Comparison of ENCODE assay signal across 2 cellular contexts in genomic region chr7:122343986-122344620, GRCh38.
TF ChIP-seq lines count a peak whose summit lies in the region.

No MANE protein-coding gene starts in this region.

TF ChIP-seq in GM23338, 12 proteins besides CTCF, POLR2A, EP300 and RAD21:
- TF ChIP-seq STAT1 (IDR thresholded peaks at IDR 0.05; ENCODE audit: unreplicated experiment) (no peak), POLR2AphosphoS5 (IDR thresholded peaks at IDR 0.05; ENCODE audit: low read depth) (no peak), EZH2phosphoT487 (IDR thresholded peaks at IDR 0.05; ENCODE audit: unreplicated experiment) (no peak), EZH2 (IDR thresholded peaks at IDR 0.05; ENCODE audit: low read depth, unreplicated experiment) (no peak), ZNF114 (CRISPR knock-in tag; IDR thresholded peaks at IDR 0.05) (no peak), ZNF331 (CRISPR knock-in tag; IDR thresholded peaks at IDR 0.05; ENCODE audit: low read depth) (no peak), NANOG (IDR thresholded peaks at IDR 0.05; ENCODE audit: borderline replicate concordance) (no peak; the same call in 1 of the 2 replicates), JUNB (IDR thresholded peaks at IDR 0.05; ENCODE audit: unreplicated experiment) (no peak), CREB1 (CRISPR knock-in tag; IDR thresholded peaks at IDR 0.05; ENCODE audit: low read depth) (no peak)
- TF ChIP-seq, protein P1, sequence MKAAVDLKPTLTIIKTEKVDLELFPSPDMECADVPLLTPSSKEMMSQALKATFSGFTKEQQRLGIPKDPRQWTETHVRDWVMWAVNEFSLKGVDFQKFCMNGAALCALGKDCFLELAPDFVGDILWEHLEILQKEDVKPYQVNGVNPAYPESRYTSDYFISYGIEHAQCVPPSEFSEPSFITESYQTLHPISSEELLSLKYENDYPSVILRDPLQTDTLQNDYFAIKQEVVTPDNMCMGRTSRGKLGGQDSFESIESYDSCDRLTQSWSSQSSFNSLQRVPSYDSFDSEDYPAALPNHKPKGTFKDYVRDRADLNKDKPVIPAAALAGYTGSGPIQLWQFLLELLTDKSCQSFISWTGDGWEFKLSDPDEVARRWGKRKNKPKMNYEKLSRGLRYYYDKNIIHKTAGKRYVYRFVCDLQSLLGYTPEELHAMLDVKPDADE (IDR thresholded peaks at IDR 0.05): no peak
- TF ChIP-seq, protein P2, sequence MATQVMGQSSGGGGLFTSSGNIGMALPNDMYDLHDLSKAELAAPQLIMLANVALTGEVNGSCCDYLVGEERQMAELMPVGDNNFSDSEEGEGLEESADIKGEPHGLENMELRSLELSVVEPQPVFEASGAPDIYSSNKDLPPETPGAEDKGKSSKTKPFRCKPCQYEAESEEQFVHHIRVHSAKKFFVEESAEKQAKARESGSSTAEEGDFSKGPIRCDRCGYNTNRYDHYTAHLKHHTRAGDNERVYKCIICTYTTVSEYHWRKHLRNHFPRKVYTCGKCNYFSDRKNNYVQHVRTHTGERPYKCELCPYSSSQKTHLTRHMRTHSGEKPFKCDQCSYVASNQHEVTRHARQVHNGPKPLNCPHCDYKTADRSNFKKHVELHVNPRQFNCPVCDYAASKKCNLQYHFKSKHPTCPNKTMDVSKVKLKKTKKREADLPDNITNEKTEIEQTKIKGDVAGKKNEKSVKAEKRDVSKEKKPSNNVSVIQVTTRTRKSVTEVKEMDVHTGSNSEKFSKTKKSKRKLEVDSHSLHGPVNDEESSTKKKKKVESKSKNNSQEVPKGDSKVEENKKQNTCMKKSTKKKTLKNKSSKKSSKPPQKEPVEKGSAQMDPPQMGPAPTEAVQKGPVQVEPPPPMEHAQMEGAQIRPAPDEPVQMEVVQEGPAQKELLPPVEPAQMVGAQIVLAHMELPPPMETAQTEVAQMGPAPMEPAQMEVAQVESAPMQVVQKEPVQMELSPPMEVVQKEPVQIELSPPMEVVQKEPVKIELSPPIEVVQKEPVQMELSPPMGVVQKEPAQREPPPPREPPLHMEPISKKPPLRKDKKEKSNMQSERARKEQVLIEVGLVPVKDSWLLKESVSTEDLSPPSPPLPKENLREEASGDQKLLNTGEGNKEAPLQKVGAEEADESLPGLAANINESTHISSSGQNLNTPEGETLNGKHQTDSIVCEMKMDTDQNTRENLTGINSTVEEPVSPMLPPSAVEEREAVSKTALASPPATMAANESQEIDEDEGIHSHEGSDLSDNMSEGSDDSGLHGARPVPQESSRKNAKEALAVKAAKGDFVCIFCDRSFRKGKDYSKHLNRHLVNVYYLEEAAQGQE (IDR thresholded peaks at IDR 0.05; ENCODE audit: unreplicated experiment): no peak
- TF ChIP-seq, protein P3, sequence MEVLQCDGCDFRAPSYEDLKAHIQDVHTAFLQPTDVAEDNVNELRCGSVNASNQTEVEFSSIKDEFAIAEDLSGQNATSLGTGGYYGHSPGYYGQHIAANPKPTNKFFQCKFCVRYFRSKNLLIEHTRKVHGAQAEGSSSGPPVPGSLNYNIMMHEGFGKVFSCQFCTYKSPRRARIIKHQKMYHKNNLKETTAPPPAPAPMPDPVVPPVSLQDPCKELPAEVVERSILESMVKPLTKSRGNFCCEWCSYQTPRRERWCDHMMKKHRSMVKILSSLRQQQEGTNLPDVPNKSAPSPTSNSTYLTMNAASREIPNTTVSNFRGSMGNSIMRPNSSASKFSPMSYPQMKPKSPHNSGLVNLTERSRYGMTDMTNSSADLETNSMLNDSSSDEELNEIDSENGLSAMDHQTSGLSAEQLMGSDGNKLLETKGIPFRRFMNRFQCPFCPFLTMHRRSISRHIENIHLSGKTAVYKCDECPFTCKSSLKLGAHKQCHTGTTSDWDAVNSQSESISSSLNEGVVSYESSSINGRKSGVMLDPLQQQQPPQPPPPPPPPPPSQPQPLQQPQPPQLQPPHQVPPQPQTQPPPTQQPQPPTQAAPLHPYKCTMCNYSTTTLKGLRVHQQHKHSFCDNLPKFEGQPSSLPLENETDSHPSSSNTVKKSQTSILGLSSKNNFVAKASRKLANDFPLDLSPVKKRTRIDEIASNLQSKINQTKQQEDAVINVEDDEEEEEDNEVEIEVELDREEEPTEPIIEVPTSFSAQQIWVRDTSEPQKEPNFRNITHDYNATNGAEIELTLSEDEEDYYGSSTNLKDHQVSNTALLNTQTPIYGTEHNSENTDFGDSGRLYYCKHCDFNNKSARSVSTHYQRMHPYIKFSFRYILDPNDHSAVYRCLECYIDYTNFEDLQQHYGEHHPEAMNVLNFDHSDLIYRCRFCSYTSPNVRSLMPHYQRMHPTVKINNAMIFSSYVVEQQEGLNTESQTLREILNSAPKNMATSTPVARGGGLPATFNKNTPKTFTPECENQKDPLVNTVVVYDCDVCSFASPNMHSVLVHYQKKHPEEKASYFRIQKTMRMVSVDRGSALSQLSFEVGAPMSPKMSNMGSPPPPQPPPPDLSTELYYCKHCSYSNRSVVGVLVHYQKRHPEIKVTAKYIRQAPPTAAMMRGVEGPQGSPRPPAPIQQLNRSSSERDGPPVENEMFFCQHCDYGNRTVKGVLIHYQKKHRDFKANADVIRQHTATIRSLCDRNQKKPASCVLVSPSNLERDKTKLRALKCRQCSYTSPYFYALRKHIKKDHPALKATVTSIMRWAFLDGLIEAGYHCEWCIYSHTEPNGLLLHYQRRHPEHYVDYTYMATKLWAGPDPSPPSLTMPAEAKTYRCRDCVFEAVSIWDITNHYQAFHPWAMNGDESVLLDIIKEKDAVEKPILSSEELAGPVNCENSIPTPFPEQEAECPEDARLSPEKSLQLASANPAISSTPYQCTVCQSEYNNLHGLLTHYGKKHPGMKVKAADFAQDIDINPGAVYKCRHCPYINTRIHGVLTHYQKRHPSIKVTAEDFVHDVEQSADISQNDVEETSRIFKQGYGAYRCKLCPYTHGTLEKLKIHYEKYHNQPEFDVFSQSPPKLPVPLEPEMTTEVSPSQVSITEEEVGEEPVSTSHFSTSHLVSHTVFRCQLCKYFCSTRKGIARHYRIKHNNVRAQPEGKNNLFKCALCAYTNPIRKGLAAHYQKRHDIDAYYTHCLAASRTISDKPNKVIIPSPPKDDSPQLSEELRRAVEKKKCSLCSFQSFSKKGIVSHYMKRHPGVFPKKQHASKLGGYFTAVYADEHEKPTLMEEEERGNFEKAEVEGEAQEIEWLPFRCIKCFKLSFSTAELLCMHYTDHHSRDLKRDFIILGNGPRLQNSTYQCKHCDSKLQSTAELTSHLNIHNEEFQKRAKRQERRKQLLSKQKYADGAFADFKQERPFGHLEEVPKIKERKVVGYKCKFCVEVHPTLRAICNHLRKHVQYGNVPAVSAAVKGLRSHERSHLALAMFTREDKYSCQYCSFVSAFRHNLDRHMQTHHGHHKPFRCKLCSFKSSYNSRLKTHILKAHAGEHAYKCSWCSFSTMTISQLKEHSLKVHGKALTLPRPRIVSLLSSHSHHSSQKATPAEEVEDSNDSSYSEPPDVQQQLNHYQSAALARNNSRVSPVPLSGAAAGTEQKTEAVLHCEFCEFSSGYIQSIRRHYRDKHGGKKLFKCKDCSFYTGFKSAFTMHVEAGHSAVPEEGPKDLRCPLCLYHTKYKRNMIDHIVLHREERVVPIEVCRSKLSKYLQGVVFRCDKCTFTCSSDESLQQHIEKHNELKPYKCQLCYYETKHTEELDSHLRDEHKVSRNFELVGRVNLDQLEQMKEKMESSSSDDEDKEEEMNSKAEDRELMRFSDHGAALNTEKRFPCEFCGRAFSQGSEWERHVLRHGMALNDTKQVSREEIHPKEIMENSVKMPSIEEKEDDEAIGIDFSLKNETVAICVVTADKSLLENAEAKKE (CRISPR knock-in tag; IDR thresholded peaks at IDR 0.05): no peak

TF ChIP-seq in H1, 55 proteins besides CTCF, POLR2A, EP300 and RAD21:
- TF ChIP-seq ASH2L (IDR thresholded peaks at IDR 0.05; ENCODE audit: low read length) (no peak), CREB1 (IDR thresholded peaks at IDR 0.05) (no peak), CBX8 (IDR thresholded peaks at IDR 0.05; ENCODE audit: borderline replicate concordance, low read depth, low read length) (no peak)
- TF ChIP-seq, protein P4, sequence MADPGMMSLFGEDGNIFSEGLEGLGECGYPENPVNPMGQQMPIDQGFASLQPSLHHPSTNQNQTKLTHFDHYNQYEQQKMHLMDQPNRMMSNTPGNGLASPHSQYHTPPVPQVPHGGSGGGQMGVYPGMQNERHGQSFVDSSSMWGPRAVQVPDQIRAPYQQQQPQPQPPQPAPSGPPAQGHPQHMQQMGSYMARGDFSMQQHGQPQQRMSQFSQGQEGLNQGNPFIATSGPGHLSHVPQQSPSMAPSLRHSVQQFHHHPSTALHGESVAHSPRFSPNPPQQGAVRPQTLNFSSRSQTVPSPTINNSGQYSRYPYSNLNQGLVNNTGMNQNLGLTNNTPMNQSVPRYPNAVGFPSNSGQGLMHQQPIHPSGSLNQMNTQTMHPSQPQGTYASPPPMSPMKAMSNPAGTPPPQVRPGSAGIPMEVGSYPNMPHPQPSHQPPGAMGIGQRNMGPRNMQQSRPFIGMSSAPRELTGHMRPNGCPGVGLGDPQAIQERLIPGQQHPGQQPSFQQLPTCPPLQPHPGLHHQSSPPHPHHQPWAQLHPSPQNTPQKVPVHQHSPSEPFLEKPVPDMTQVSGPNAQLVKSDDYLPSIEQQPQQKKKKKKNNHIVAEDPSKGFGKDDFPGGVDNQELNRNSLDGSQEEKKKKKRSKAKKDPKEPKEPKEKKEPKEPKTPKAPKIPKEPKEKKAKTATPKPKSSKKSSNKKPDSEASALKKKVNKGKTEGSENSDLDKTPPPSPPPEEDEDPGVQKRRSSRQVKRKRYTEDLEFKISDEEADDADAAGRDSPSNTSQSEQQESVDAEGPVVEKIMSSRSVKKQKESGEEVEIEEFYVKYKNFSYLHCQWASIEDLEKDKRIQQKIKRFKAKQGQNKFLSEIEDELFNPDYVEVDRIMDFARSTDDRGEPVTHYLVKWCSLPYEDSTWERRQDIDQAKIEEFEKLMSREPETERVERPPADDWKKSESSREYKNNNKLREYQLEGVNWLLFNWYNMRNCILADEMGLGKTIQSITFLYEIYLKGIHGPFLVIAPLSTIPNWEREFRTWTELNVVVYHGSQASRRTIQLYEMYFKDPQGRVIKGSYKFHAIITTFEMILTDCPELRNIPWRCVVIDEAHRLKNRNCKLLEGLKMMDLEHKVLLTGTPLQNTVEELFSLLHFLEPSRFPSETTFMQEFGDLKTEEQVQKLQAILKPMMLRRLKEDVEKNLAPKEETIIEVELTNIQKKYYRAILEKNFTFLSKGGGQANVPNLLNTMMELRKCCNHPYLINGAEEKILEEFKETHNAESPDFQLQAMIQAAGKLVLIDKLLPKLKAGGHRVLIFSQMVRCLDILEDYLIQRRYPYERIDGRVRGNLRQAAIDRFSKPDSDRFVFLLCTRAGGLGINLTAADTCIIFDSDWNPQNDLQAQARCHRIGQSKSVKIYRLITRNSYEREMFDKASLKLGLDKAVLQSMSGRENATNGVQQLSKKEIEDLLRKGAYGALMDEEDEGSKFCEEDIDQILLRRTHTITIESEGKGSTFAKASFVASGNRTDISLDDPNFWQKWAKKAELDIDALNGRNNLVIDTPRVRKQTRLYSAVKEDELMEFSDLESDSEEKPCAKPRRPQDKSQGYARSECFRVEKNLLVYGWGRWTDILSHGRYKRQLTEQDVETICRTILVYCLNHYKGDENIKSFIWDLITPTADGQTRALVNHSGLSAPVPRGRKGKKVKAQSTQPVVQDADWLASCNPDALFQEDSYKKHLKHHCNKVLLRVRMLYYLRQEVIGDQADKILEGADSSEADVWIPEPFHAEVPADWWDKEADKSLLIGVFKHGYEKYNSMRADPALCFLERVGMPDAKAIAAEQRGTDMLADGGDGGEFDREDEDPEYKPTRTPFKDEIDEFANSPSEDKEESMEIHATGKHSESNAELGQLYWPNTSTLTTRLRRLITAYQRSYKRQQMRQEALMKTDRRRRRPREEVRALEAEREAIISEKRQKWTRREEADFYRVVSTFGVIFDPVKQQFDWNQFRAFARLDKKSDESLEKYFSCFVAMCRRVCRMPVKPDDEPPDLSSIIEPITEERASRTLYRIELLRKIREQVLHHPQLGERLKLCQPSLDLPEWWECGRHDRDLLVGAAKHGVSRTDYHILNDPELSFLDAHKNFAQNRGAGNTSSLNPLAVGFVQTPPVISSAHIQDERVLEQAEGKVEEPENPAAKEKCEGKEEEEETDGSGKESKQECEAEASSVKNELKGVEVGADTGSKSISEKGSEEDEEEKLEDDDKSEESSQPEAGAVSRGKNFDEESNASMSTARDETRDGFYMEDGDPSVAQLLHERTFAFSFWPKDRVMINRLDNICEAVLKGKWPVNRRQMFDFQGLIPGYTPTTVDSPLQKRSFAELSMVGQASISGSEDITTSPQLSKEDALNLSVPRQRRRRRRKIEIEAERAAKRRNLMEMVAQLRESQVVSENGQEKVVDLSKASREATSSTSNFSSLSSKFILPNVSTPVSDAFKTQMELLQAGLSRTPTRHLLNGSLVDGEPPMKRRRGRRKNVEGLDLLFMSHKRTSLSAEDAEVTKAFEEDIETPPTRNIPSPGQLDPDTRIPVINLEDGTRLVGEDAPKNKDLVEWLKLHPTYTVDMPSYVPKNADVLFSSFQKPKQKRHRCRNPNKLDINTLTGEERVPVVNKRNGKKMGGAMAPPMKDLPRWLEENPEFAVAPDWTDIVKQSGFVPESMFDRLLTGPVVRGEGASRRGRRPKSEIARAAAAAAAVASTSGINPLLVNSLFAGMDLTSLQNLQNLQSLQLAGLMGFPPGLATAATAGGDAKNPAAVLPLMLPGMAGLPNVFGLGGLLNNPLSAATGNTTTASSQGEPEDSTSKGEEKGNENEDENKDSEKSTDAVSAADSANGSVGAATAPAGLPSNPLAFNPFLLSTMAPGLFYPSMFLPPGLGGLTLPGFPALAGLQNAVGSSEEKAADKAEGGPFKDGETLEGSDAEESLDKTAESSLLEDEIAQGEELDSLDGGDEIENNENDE (IDR thresholded peaks at IDR 0.05; ENCODE audit: insufficient replicate concordance, low read length): peak; percentile 41
